In the genomic region with DNA sequence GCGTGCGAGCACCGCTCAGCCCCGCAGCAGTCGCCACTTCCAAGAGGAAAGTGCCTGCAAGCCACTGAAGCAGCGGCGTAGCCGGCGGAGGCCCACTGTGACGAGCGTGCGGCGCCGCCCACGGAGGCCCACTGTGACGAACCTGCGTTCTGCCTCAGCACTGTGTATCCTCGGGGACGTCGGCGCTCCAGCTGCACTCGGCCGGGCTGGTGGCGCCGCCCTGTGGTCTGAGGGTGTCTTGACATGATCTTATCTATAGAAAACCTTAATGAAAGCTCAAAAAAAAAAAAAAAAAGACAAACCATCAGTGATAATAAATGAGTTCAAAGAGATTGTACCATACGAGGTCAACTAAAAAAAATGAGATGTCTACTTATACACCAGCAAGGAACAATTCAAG, we compare ENCODE assay signal across 7 cellular contexts. TPM values are rescaled to one million over a fixed set of nuclear protein-coding genes. Genes with fewer than 3 reads are reported as not detected.
DNase-seq lines count a peak whose midpoint lies in the region; ATAC-seq and TF ChIP-seq lines count a peak whose summit lies in the region.
"Not testable (repeated sequence)": the region's sequence is repeated elsewhere in the genome, so short reads cannot be mapped to it uniquely, and the experiment has no call there.

Gene RGPD8, minus strand, starts transcription at position 166 of the 400 bp plus-strand sequence. CDS start 192 bp downstream, outside the sequence.

- not testable (repeated sequence) for H3K36me3 ChIP-seq in NT2/D1 (ENCODE audit: insufficient read depth, insufficient read length, low read length); endodermal cell (ENCODE audit: control insufficient read depth, insufficient read depth, low read length)

- H3K27ac Mint-ChIP-seq in endodermal cell, result not testable (repeated sequence)

- H3K4me3 Mint-ChIP-seq in endodermal cell, result peak within 1 kb of the TSS; percentile 48

- ATAC-seq in GM18520 (IDR thresholded peaks at IDR 0.05; ENCODE audit: unreplicated experiment) (peak; percentile 97), HG02870 (IDR thresholded peaks at IDR 0.05; ENCODE audit: unreplicated experiment) (peak; percentile 96)

- H3K4me3 ChIP-seq in NT2/D1 (ENCODE audit: insufficient read length, low read depth) (peak within 1 kb of the TSS; percentile 42), endodermal cell (ENCODE audit: low read length) (peak within 1 kb of the TSS; percentile 66), lower leg skin (ENCODE audit: low read depth, poor library complexity, severe bottlenecking) (peak within 1 kb of the TSS; percentile 45)

- H3K27me3 ChIP-seq in NT2/D1 (ENCODE audit: insufficient read depth, insufficient read length); endodermal cell (ENCODE audit: control insufficient read depth, insufficient read depth, low read length, poor library complexity, severe bottlenecking): not testable (repeated sequence)

- peak; percentile 77 for TF ChIP-seq CTCF in endodermal cell (conservative IDR thresholded peaks at IDR 0.05)
- not testable (repeated sequence) for TF ChIP-seq CTCF in lower leg skin (IDR thresholded peaks at IDR 0.05)

- not testable (repeated sequence) for H3K36me3 Mint-ChIP-seq in endodermal cell (ENCODE audit: low read depth)

- intact Hi-C loops in lower leg skin (cut with DNase I; ENCODE audit: low total_unique reads), result not testable (repeated sequence)

- DNase-seq in NT2/D1 (ENCODE audit: low read depth, low spot score), result peak; percentile 67
- peak; percentile 78 for DNase-seq in activated T-cell treated with anti-CD3 and anti-CD28 coated beads for 48 hours (ENCODE audit: low read depth)
- DNase-seq in endodermal cell, result peak; percentile 94
- DNase-seq in lower leg skin (ENCODE audit: low spot score in 2 of 2), result peak; percentile 83 to 98
- peak; percentile 67 to 79 for DNase-seq in stimulated activated CD4-positive, alpha-beta T cell treated with anti-CD3 and anti-CD28 coated beads, Interleukin-15, amount 100 ng/mL, for 1 hour (ENCODE audit: low read depth in 1 of 2, low spot score in 1 of 2)

- not testable (repeated sequence) for H3K4me1 Mint-ChIP-seq in endodermal cell

- not testable (repeated sequence) for H3K9me3 Mint-ChIP-seq in endodermal cell

- H3K9ac ChIP-seq in NT2/D1 (ENCODE audit: insufficient read length, low read depth), result peak within 1 kb of the TSS; percentile 76
- H3K9ac ChIP-seq in endodermal cell (ENCODE audit: extremely low read depth, low read length, poor library complexity, severe bottlenecking), result not testable (repeated sequence)

- not testable (repeated sequence) for TF ChIP-seq POLR2A in lower leg skin (IDR thresholded peaks at IDR 0.05)

- WGBS in endodermal cell (ENCODE audit: insufficient coverage in 1 of 2, insufficient read length in 1 of 2), 2 experiments, result 0% methylated on average over 4 of the region's 26 CpGs; no CpG with 5 or more reads in 1 of the 2 experiments
- 0 to 3% methylated on average over 11 to 12 of the region's 26 CpGs for WGBS in lower leg skin, 2 donors

- H3K27ac ChIP-seq in endodermal cell (ENCODE audit: low read depth, low read length), result not testable (repeated sequence)

- H3K27me3 Mint-ChIP-seq in endodermal cell (ENCODE audit: insufficient read depth), result not testable (repeated sequence)

- not testable (repeated sequence) for H3K9me3 ChIP-seq in NT2/D1 (ENCODE audit: insufficient read depth, low read length); endodermal cell (ENCODE audit: control insufficient read depth, low read length)

- H3K4me1 ChIP-seq in NT2/D1 (ENCODE audit: insufficient read depth, insufficient read length); endodermal cell (ENCODE audit: control insufficient read depth, insufficient read depth, low read length): not testable (repeated sequence)

RNA-seq across cellular contexts. Expression of gene RGPD8, which starts in this region (rescaled TPM):
- total RNA-seq in endodermal cell (10 to 100 TPM; 17.1 to 42.7 TPM), lower leg skin (10 to 100 TPM; 10.5 to 24.8 (median 12.8) TPM)
- polyA plus RNA-seq in endodermal cell (2013, experiment 1 of 2), result 12.1 TPM
- 12.1 TPM for polyA plus RNA-seq in endodermal cell (2013, experiment 2 of 2)
